Comparison of ENCODE assay signal across 13 cellular contexts in the genomic region with DNA sequence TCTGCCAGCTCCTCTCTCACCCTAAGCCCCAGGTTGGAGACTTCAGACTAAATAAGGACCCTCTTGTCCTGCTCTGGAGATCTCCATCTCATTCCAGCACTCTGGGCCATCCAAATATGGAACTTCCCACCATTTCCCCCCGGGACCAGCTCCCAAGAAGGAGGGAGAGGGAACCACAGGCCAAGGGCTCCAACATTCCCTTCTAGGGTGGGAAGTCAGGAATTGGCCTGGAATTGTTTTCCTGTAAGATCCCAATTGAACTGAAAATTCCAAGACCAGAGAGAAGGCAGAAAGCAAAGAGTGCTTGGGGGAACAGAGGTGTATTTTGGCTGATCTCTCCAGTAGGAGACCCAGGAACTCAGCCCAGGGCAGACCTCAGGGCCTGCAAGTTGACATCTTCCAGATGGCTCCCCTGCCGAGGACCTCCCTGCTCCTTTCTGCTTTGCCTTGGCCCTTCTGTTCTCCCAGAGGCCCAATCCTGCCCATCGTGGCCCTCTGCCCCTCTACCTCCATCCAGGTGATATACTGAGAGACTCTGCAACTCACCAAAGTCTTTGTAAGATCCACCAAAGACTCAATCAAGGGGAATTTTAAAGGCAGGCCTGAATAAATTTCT. TPM values are rescaled to one million over a fixed set of nuclear protein-coding genes. Genes with fewer than 3 reads are reported as not detected.
DNase-seq lines count a peak whose midpoint lies in the region; TF ChIP-seq lines count a peak whose summit lies in the region.
"Had no signal": no experiment of that assay in that cellular context is flagged by ENCODE, and none has a peak within 500 bp of the region (broad histone marks: within the 10 kb centered on the region; RNA-seq: fewer than 3 reads in every experiment).

No MANE protein-coding gene starts in this region.

- peaks cover 98% of the 10 kb centered on the region for H3K36me3 Mint-ChIP-seq in dendritic cell treated with granulocyte-macrophage colony-stimulating factor and Interleukin-4, amounts not matched to agents 40 ng/mL and 50 ng/mL, for 4 days (ENCODE audit: low read depth)
- H3K36me3 Mint-ChIP-seq in nephron progenitor cell (ENCODE audit: low read depth), result peaks cover 7% of the 10 kb centered on the region

- no peak for DNase-seq in RWPE1 (ENCODE audit: low spot score)
- DNase-seq in nephron progenitor cell, result no peak
- DNase-seq in transverse colon, result no peak
- no peak for DNase-seq in GM13977 (ENCODE audit: low spot score)
- no peak for DNase-seq in glomerular visceral epithelial cell (ENCODE audit: extremely low spot score)
- no peak for DNase-seq in HuH-7 (ENCODE audit: low spot score)
- DNase-seq: activated CD8-positive, alpha-beta memory T cell treated with anti-CD3 and anti-CD28 coated beads, Interleukin-2, amount 50 U/mL, for 4 hours; effector memory CD4-positive, alpha-beta T cell; stimulated activated CD4-positive, alpha-beta T cell treated with anti-CD3 and anti-CD28 coated beads, Interleukin-2, amount 100 ng/mL, for 48 hours; WERI-Rb-1 had no signal

- in situ Hi-C loops in transverse colon (cut with MboI; ENCODE audit: low pct_ligation_motif_present in 1 of 4, low pct_unique_long_range_greater_than_20kb in 1 of 4, low sequenced_read_pairs in 3 of 4) (no loop called here), GM13977 (cut with MboI; ENCODE audit: low pct_unique_long_range_greater_than_20kb, low sequenced_read_pairs, unreplicated experiment) (no loop called here)

- peaks cover 0 to 42% (median 12%) of the 10 kb centered on the region in 4 donors for H3K36me3 ChIP-seq in transverse colon
- H3K36me3 ChIP-seq: WERI-Rb-1 had no signal

- TF ChIP-seq POLR2A in transverse colon (IDR thresholded peaks at IDR 0.05), result no peak

- TF ChIP-seq EP300 in transverse colon (IDR thresholded peaks at IDR 0.05; ENCODE audit: low read depth), result no peak

- no peak overlapping the region for H3K4me3 Mint-ChIP-seq in dendritic cell treated with granulocyte-macrophage colony-stimulating factor and Interleukin-4, amounts not matched to agents 40 ng/mL and 50 ng/mL, for 4 days
- no peak overlapping the region for H3K4me3 Mint-ChIP-seq in nephron progenitor cell
- H3K4me3 Mint-ChIP-seq: stimulated activated memory B cell treated with anti-CD40 and anti-IgM and Interleukin-4, amounts not matched to agents 10 μg/mL and 1 μg/mL and 100 μg/mL, for 72 hours had no signal

- no peak for TF ChIP-seq CTCF in RWPE1 (conservative IDR thresholded peaks at IDR 0.05; ENCODE audit: low read depth)
- TF ChIP-seq CTCF in nephron progenitor cell (IDR thresholded peaks at IDR 0.05), result no peak
- TF ChIP-seq CTCF in transverse colon (IDR thresholded peaks at IDR 0.05), result no peak
- no peak for TF ChIP-seq CTCF in GM13977 (IDR thresholded peaks at IDR 0.05; ENCODE audit: extremely low read depth, insufficient read depth, missing control alignments)

- H3K4me3 ChIP-seq in transverse colon, result no peak overlapping the region
- H3K4me3 ChIP-seq: hepatocyte had no signal

- peaks cover 52 to 83% (median 71%) of the 10 kb centered on the region in 4 donors for H3K4me1 ChIP-seq in transverse colon

- peak overlapping the region; percentile 32 for H3K27ac Mint-ChIP-seq in dendritic cell treated with granulocyte-macrophage colony-stimulating factor and Interleukin-4, amounts not matched to agents 40 ng/mL and 50 ng/mL, for 4 days
- H3K27ac Mint-ChIP-seq in nephron progenitor cell, result peak overlapping the region; percentile 73
- H3K27ac Mint-ChIP-seq: stimulated activated memory B cell treated with anti-CD40 and anti-IgM and Interleukin-4, amounts not matched to agents 10 μg/mL and 1 μg/mL and 100 μg/mL, for 72 hours had no signal

- WGBS in transverse colon (ENCODE audit: low coverage in 1 of 2), 2 donors, result 60 to 61% methylated on average over 1 to 3 of the region's 3 CpGs

- no peaks in the 10 kb centered on the region for H3K27me3 ChIP-seq in transverse colon
- H3K27me3 ChIP-seq: hepatocyte had no signal

- H3K27me3 Mint-ChIP-seq in dendritic cell treated with granulocyte-macrophage colony-stimulating factor and Interleukin-4, amounts not matched to agents 40 ng/mL and 50 ng/mL, for 4 days, result no peaks in the 10 kb centered on the region
- peaks cover 10% of the 10 kb centered on the region for H3K27me3 Mint-ChIP-seq in nephron progenitor cell (ENCODE audit: low read depth, poor library complexity)
- H3K27me3 Mint-ChIP-seq: stimulated activated memory B cell treated with anti-CD40 and anti-IgM and Interleukin-4, amounts not matched to agents 10 μg/mL and 1 μg/mL and 100 μg/mL, for 72 hours had no signal

- POLR2A ChIA-PET in RWPE1 (lab: Yijun Ruan, JAX; ENCODE audit: low non-redundant PET), result no interaction called here

- no peaks in the 10 kb centered on the region for H3K9me3 Mint-ChIP-seq in dendritic cell treated with granulocyte-macrophage colony-stimulating factor and Interleukin-4, amounts not matched to agents 40 ng/mL and 50 ng/mL, for 4 days
- H3K9me3 Mint-ChIP-seq in nephron progenitor cell, result peaks cover 21% of the 10 kb centered on the region

- no peaks in the 10 kb centered on the region for H3K9me3 ChIP-seq in transverse colon

- intact Hi-C loops in dendritic cell treated with granulocyte-macrophage colony-stimulating factor and Interleukin-4, amounts not matched to agents 40 ng/mL and 50 ng/mL, for 4 days (cut with micrococcal nuclease), result no loop called here
- intact Hi-C loops in transverse colon (cut with DNase I; ENCODE audit: low total_unique reads), result no loop called here

- H3K4me1 Mint-ChIP-seq in dendritic cell treated with granulocyte-macrophage colony-stimulating factor and Interleukin-4, amounts not matched to agents 40 ng/mL and 50 ng/mL, for 4 days (ENCODE audit: low read depth), result peaks cover 79% of the 10 kb centered on the region
- peaks cover 83% of the 10 kb centered on the region for H3K4me1 Mint-ChIP-seq in nephron progenitor cell

- CTCF ChIA-PET in RWPE1 (lab: Yijun Ruan, JAX), result interaction anchor here (0.7 to 22.3 kb wide), 4 partner anchors 9 to 20 kb away, joined by 4 to 464 read pairs (median 8); partner anchors contain the start of gene CSRP1

- peak overlapping the region; percentile 20; the same call in 1 of the 2 replicates for H3K27ac ChIP-seq in RWPE1
- H3K27ac ChIP-seq in transverse colon, result peak overlapping the region; percentile 93 to 97 (median 96)
- H3K27ac ChIP-seq: hepatocyte, WERI-Rb-1 had no signal

RNA-seq across cellular contexts. Expression of gene CSRP1, which starts 14.9 kb away (rescaled TPM):
- 1,000 to 10,000 TPM in 2 of 4 donors, 100 to 1,000 TPM in 2; 697 to 1,474 (median 915) TPM for total RNA-seq in transverse colon

RNA-seq across cellular contexts. Expression of gene PHLDA3, which starts 23.0 kb away (rescaled TPM):
- 10 to 100 TPM; 19.4 to 47.6 (median 31.5) TPM for total RNA-seq in transverse colon

RNA-seq across cellular contexts. Expression of gene NAV1, which starts 46.9 kb away (rescaled TPM):
- 10 to 100 TPM; 13.0 to 40.6 (median 16.9) TPM for total RNA-seq in transverse colon
